ENCODE assay signal across 17 cellular contexts in the genomic region with DNA sequence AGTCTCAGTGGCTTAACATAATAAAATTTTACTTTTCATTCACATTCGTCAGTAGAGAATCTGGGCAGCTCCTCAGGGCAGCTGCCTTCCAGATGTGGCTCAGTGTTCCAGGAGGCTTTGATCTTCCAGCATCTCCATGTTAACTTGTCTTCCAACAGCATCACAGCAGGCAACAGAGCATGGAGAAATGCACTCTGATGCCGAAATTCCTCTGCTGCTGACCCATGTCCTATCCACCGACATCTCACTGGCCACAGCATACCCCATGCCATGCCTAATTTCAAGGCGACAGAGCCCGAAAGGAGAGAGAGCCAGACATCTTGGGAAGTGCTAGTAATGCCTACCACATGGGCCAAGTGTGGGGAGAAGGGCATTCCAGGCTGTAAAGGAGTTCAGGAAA.
"Had no signal": no experiment of that assay in that cellular context is flagged by ENCODE, and none has a peak within 500 bp of the region (broad histone marks: within the 10 kb centered on the region; RNA-seq: fewer than 3 reads in every experiment).

No MANE protein-coding gene starts in this region.

- ATAC-seq: body of pancreas; esophagus mucosa; psoas muscle; sciatic nerve; stimulated activated naive CD8-positive, alpha-beta T cell treated with anti-CD3 and anti-CD28 coated beads, Interleukin-15, Interleukin-2, amounts not matched to agents 100 U/mL and 50 U/mL, for 24 hours had no signal

- H3K27ac Mint-ChIP-seq: activated CD4-positive, alpha-beta memory T cell treated with anti-CD3 and anti-CD28 coated beads, Interleukin-2, amount 10 ng/mL, durations not matched to agents 7 days and 5 days; activated naive CD4-positive, alpha-beta T cell treated with anti-CD3 and anti-CD28 coated beads, Interleukin-2, amount 50 U/mL, for 72 hours; mesothelial cell of epicardium; T-helper 1 cell treated with Interleukin-12 subunit alpha and Interleukin-12 subunit beta and Interleukin-4 antibody, amounts not matched to agents 30 μg/mL and 1 μg/mL, for 36 hours had no signal

- H3K9me3 Mint-ChIP-seq: activated CD4-positive, alpha-beta memory T cell treated with anti-CD3 and anti-CD28 coated beads, Interleukin-2, amount 10 ng/mL, durations not matched to agents 7 days and 5 days; activated naive CD4-positive, alpha-beta T cell treated with anti-CD3 and anti-CD28 coated beads, Interleukin-2, amount 50 U/mL, for 72 hours; mesothelial cell of epicardium; T-helper 1 cell treated with Interleukin-12 subunit alpha and Interleukin-12 subunit beta and Interleukin-4 antibody, amounts not matched to agents 30 μg/mL and 1 μg/mL, for 36 hours had no signal

- H3K4me1 Mint-ChIP-seq: activated CD4-positive, alpha-beta memory T cell treated with anti-CD3 and anti-CD28 coated beads, Interleukin-2, amount 10 ng/mL, durations not matched to agents 7 days and 5 days had no signal

- H3K4me3 Mint-ChIP-seq: activated CD4-positive, alpha-beta memory T cell treated with anti-CD3 and anti-CD28 coated beads, Interleukin-2, amount 10 ng/mL, durations not matched to agents 7 days and 5 days; mesothelial cell of epicardium; T-helper 1 cell treated with Interleukin-12 subunit alpha and Interleukin-12 subunit beta and Interleukin-4 antibody, amounts not matched to agents 30 μg/mL and 1 μg/mL, for 36 hours had no signal

- DNase-seq: activated CD4-positive, alpha-beta memory T cell treated with anti-CD3 and anti-CD28 coated beads, Interleukin-2, amount 10 ng/mL, durations not matched to agents 7 days and 5 days; activated gamma-delta T cell; activated T-cell treated with anti-CD3 and anti-CD28 coated beads, Interleukin-2, amount 50 U/mL, for 48 hours; amniotic stem cell; body of pancreas; caudate nucleus; colonic mucosa; psoas muscle; stimulated activated naive CD8-positive, alpha-beta T cell treated with anti-CD3 and anti-CD28 coated beads, Interleukin-15, Interleukin-2, amounts not matched to agents 100 U/mL and 50 U/mL, for 24 hours; trophoblast cell; WERI-Rb-1 had no signal

- H3K4me3 ChIP-seq: body of pancreas, colonic mucosa, hepatocyte, psoas muscle had no signal

- H3K36me3 Mint-ChIP-seq: activated naive CD4-positive, alpha-beta T cell treated with anti-CD3 and anti-CD28 coated beads, Interleukin-2, amount 50 U/mL, for 72 hours had no signal
